21 cellular contexts compared by ENCODE assay signal in the genomic region with DNA sequence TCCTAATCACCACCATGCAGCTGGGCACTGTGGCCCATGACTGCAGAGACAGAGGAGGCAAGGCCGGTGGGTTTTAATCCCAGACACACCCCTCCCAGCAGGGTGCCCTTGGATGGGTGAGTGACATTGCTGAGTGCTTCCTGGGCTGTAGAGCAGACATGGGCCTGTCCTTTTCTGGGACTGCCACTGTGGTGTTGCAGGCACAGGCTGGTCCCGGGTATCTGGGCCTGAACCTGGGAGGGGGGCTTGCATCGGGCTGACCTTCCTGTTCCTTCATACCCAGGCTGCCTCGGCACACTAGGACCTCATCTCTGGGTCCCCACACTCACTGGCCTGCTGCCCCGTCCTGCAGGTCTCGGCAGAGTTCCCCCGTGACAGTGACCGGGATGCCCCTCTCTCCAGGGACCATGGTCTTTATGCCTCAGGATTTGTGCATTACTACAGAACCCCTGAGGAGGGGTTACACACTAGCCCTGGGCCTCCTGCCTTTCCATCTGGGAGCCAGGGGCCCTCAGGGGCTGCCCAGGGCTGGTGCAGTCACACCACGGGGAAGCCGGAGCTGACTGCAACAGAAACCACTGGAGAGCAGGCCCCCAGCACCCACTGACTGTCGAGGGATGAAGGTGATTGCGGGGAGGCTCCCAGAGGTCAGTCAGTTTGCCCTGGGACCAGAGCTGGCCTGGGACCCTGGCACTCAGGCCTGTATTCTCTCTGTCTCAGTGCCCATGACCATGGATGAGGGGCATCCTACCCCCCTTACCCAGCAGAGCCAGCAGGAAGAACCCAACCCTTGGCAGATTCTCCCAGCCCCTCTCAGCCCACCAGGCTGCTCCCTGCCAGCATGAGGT. TPM values are rescaled to one million over a fixed set of nuclear protein-coding genes. Genes with fewer than 3 reads are reported as not detected.
DNase-seq lines count a peak whose midpoint lies in the region; TF ChIP-seq lines count a peak whose summit lies in the region.
"Had no signal": no experiment of that assay in that cellular context is flagged by ENCODE, and none has a peak within 500 bp of the region (broad histone marks: within the 10 kb centered on the region; RNA-seq: fewer than 3 reads in every experiment).

No MANE protein-coding gene starts in this region.

- H3K4me3 ChIP-seq in esophagus muscularis mucosa: no peak overlapping the region
- H3K4me3 ChIP-seq in osteoblast (ENCODE audit: insufficient read depth, low read length): no peak overlapping the region
- H3K4me3 ChIP-seq: PC-9, SJSA1 had no signal

- H3K27ac ChIP-seq in esophagus muscularis mucosa (replicated peaks in 1 of 4): no peak overlapping the region
- H3K27ac ChIP-seq in osteoblast (ENCODE audit: low read depth, low read length): no peak overlapping the region
- H3K27ac ChIP-seq: PC-9, RWPE1, SJSA1 had no signal

- no peak for TF ChIP-seq EP300 in esophagus muscularis mucosa (IDR thresholded peaks at IDR 0.05)

- 85% methylated on average over 4 of the region's 12 CpGs for WGBS in esophagus muscularis mucosa

- TF ChIP-seq POLR2A in esophagus muscularis mucosa (IDR thresholded peaks at IDR 0.05; ENCODE audit: low read depth): no peak

- H3K27me3 ChIP-seq in esophagus muscularis mucosa (peaks cover 0 to 4% (median 0%) of the 10 kb centered on the region in 4 donors), osteoblast (ENCODE audit: insufficient read depth, low read length) (peaks cover 2% of the 10 kb centered on the region)
- H3K27me3 ChIP-seq: SJSA1 had no signal

- no peaks in the 10 kb centered on the region for H3K36me3 ChIP-seq in esophagus muscularis mucosa
- no peaks in the 10 kb centered on the region for H3K36me3 ChIP-seq in osteoblast (ENCODE audit: insufficient read depth, low read length)
- H3K36me3 ChIP-seq: SJSA1 had no signal

- H2AFZ ChIP-seq in osteoblast (ENCODE audit: low read length): no peak overlapping the region
- H2AFZ ChIP-seq: PC-9 had no signal

- TF ChIP-seq CTCF in esophagus muscularis mucosa (IDR thresholded peaks at IDR 0.05) (no peak), osteoblast (IDR thresholded peaks at IDR 0.05; ENCODE audit: extremely low read depth, low read depth, low read length) (no peak)

- no peaks in the 10 kb centered on the region for H3K79me2 ChIP-seq in osteoblast (ENCODE audit: insufficient read depth, low read length)

- DNase-seq in activated effector memory CD4-positive, alpha-beta T cell treated with anti-CD3 and anti-CD28 coated beads, Interleukin-2, amount 50 U/mL, for 16 hours: peak; percentile 19
- DNase-seq in activated effector memory CD4-positive, alpha-beta T cell treated with Interleukin-2 at 50 U/mL for 16 hours: no peak
- DNase-seq in esophagus muscularis mucosa (ENCODE audit: extremely low spot score): peak; percentile 85
- DNase-seq in osteoblast (ENCODE audit: insufficient read length, low spot score, missing footprints): peak; percentile 48
- no peak for DNase-seq in T1000 (lab: John Stamatoyannopoulos, UW)
- no peak for DNase-seq in NCI-H748 treated with DMSO at 0.1 percent for 48 hours (lab: John Stamatoyannopoulos, UW)
- no peak for DNase-seq in NCI-H2171 treated with DMSO at 0.1 percent for 48 hours (lab: John Stamatoyannopoulos, UW)
- DNase-seq: Caco-2; CD4-positive, alpha-beta T cell; DMS153; EL; KBM-7; NCI-H1417; NCI-H187; NCI-H226; NCI-H526; PC-9 had no signal

- H3K4me1 ChIP-seq in esophagus muscularis mucosa (peaks cover 0 to 8% (median 3%) of the 10 kb centered on the region in 4 donors), osteoblast (ENCODE audit: insufficient read depth, low read length) (no peaks in the 10 kb centered on the region)
- H3K4me1 ChIP-seq: Caco-2, SJSA1 had no signal

- H3K9me3 ChIP-seq in esophagus muscularis mucosa (no peaks in the 10 kb centered on the region), osteoblast (ENCODE audit: low read depth, low read length) (no peaks in the 10 kb centered on the region)
- H3K9me3 ChIP-seq: Caco-2, SJSA1 had no signal

- intact Hi-C loops in esophagus muscularis mucosa (cut with DNase I): loop anchor here (10.0 kb wide), 1 partner anchor 361 kb away; no protein-coding TSS in a partner anchor

- no peak overlapping the region for H3K4me2 ChIP-seq in osteoblast (ENCODE audit: insufficient read depth, low read length)
- H3K4me2 ChIP-seq: PC-9 had no signal

- H4K20me1 ChIP-seq in osteoblast (ENCODE audit: insufficient read depth, low read length): no peaks in the 10 kb centered on the region

RNA-seq across cellular contexts. Expression of gene SLC25A48, which starts 8.9 kb away (rescaled TPM):
- total RNA-seq in esophagus muscularis mucosa (under 1 TPM in 2 of 4 donors, not detected in 2; 0.40 to 0.42 TPM), osteoblast (not detected in 2 replicates)
- total RNA-seq: A172; CD4-positive, alpha-beta T cell; H4; PC-9; SJSA1 had no signal

Comparison
In these comparisons a context has a peak if more than half of its experiments do, and no peak if none do; other contexts are left out.
1. DNase-seq: peak in activated effector memory CD4-positive, alpha-beta T cell treated with anti-CD3 and anti-CD28 coated beads, Interleukin-2, amount 50 U/mL, for 16 hours (single experiment), esophagus muscularis mucosa (single experiment) and osteoblast (single experiment); none in activated effector memory CD4-positive, alpha-beta T cell treated with Interleukin-2 at 50 U/mL for 16 hours (single experiment), T1000 (single experiment), NCI-H748 treated with DMSO at 0.1 percent for 48 hours (single experiment) and NCI-H2171 treated with DMSO at 0.1 percent for 48 hours (single experiment).